In genomic region chr22:40635008-40635939, GRCh38 we compare ENCODE assay signal across 8 cellular contexts. TPM values are rescaled to one million over a fixed set of nuclear protein-coding genes. Genes with fewer than 3 reads are reported as not detected.
DNase-seq lines count a peak whose midpoint lies in the region; ATAC-seq and TF ChIP-seq lines count a peak whose summit lies in the region.

No MANE protein-coding gene starts in this region.

- peaks cover 3% of the 10 kb centered on the region for H3K27me3 Mint-ChIP-seq in WTC11 (ENCODE audit: low read depth)

- H3K4me1 ChIP-seq in heart left ventricle: peaks cover 0 to 57% (median 26%) of the 10 kb centered on the region in 12 donors
- peaks cover 0 to 47% (median 38%) of the 10 kb centered on the region in 4 donors for H3K4me1 ChIP-seq in sigmoid colon

- H3K27ac Mint-ChIP-seq in WTC11: no peak overlapping the region

- H3K36me3 ChIP-seq in heart left ventricle (no peaks in the 10 kb centered on the region), sigmoid colon (no peaks in the 10 kb centered on the region)

- POLR2A ChIA-PET in WTC11 (lab: Charles Lee): no interaction called here

- peak overlapping the region; percentile 80 for H3K4me3 ChIP-seq in GM12875 (ENCODE audit: low read depth, low read length)
- H3K4me3 ChIP-seq in heart left ventricle: peak overlapping the region; percentile 73 to 99 (median 92)
- peak overlapping the region; percentile 86 to 95 (median 90) for H3K4me3 ChIP-seq in sigmoid colon

- TF ChIP-seq POLR2A in heart left ventricle (IDR thresholded peaks at IDR 0.05) (no peak), sigmoid colon (IDR thresholded peaks at IDR 0.05) (no peak)

- ATAC-seq in WTC11 (no peak), heart left ventricle (no peak), GM19463 (IDR thresholded peaks at IDR 0.05; ENCODE audit: unreplicated experiment) (no peak), HG03159 (IDR thresholded peaks at IDR 0.05; ENCODE audit: unreplicated experiment) (no peak)

- no peak for TF ChIP-seq CTCF in GM12875 (IDR thresholded peaks at IDR 0.05; ENCODE audit: borderline replicate concordance, insufficient read depth, low read depth, low read length)
- no peak for TF ChIP-seq CTCF in WTC11 (IDR thresholded peaks at IDR 0.05)
- no peak for TF ChIP-seq CTCF in heart left ventricle (IDR thresholded peaks at IDR 0.05)
- TF ChIP-seq CTCF in sigmoid colon (IDR thresholded peaks at IDR 0.05): no peak

- H3K27me3 ChIP-seq in heart left ventricle (no peaks in the 10 kb centered on the region), sigmoid colon (no peaks in the 10 kb centered on the region)

- CTCF ChIA-PET in WTC11 (lab: Charles Lee): interaction anchor here (1.0 kb wide), 1 partner anchor 198 kb away, joined by 5 read pairs; no protein-coding TSS in a partner anchor

- no peak for TF ChIP-seq EP300 in sigmoid colon (IDR thresholded peaks at IDR 0.05)

- no peaks in the 10 kb centered on the region for H3K9me3 ChIP-seq in heart left ventricle
- no peaks in the 10 kb centered on the region for H3K9me3 ChIP-seq in sigmoid colon

- DNase-seq in WTC11 (ENCODE audit: low spot score) (no peak), heart left ventricle (peak in 2 of 5 donors; percentile 40 to 43), sigmoid colon (peak; percentile 78), GM19240 (ENCODE audit: insufficient read length, low spot score) (no peak)
- DNase-seq in stimulated activated naive CD4-positive, alpha-beta T cell treated with Interleukin-2 at 50 U/mL for 16 hours (lab: John Stamatoyannopoulos, UW): no peak

- 17 to 25% (median 22%) methylated on average over 21 of the region's 21 CpGs for WGBS in heart left ventricle, 4 donors
- 32 to 49% methylated on average over 21 of the region's 21 CpGs for WGBS in sigmoid colon, 2 donors

- intact Hi-C loops in heart left ventricle (cut with DNase I): loop anchor here in 3 of 10 donors (5.0 kb wide), 5 partner anchors 38 to 1103 kb away; partner anchors contain the start of gene RPS19BP1 (in 1 of the 3)
- intact Hi-C loops in sigmoid colon (cut with DNase I): loop anchor here (5.0 kb wide), 2 partner anchors 128 to 263 kb away; partner anchors contain the start of gene SGSM3

- H3K36me3 Mint-ChIP-seq in WTC11: no peaks in the 10 kb centered on the region

- H3K4me1 Mint-ChIP-seq in WTC11: peaks cover 19% of the 10 kb centered on the region

- H3K9me3 Mint-ChIP-seq in WTC11: no peaks in the 10 kb centered on the region

- H3K27ac ChIP-seq in heart left ventricle: peak overlapping the region; percentile 2 to 95 (median 90)
- H3K27ac ChIP-seq in sigmoid colon: peak overlapping the region; percentile 85 to 95 (median 92)

- peak overlapping the region; percentile 89 for H3K4me3 Mint-ChIP-seq in WTC11

TF ChIP-seq in WTC11, 78 proteins besides CTCF, POLR2A, EP300 and RAD21:
- no peak for TF ChIP-seq CDX4 (CRISPR knock-in tag; IDR thresholded peaks at IDR 0.05; ENCODE audit: borderline replicate concordance)
- no peak for TF ChIP-seq ZNF281 (CRISPR knock-in tag; IDR thresholded peaks at IDR 0.05)
- no peak for TF ChIP-seq ZSCAN18 (CRISPR knock-in tag; IDR thresholded peaks at IDR 0.05)
- TF ChIP-seq IRF1 (CRISPR knock-in tag; IDR thresholded peaks at IDR 0.05): no peak
- TF ChIP-seq ZBTB43 (CRISPR knock-in tag; IDR thresholded peaks at IDR 0.05): no peak
- no peak for TF ChIP-seq GRHL2 (CRISPR knock-in tag; IDR thresholded peaks at IDR 0.05; ENCODE audit: insufficient replicate concordance, severe bottlenecking)
- no peak for TF ChIP-seq TEAD4 (CRISPR knock-in tag; IDR thresholded peaks at IDR 0.05)
- no peak for TF ChIP-seq ZMAT4 (CRISPR knock-in tag; IDR thresholded peaks at IDR 0.05)
- no peak for TF ChIP-seq TP53 (CRISPR knock-in tag; IDR thresholded peaks at IDR 0.05)

RNA-seq across cellular contexts. Expression of gene MRTFA, which starts 1.2 kb away (rescaled TPM):
- total RNA-seq in WTC11 (2021): 39.7 to 49.8 TPM (median 48.4 TPM) in 3 replicates
- 10 to 100 TPM; 14.0 to 52.6 (median 28.4) TPM for total RNA-seq in heart left ventricle
- 10 to 100 TPM; 16.0 to 26.9 TPM for polyA plus RNA-seq in heart left ventricle
- 100 to 1,000 TPM in 1 of 4 donors, 10 to 100 TPM in 3; 19.6 to 104 (median 72.1) TPM for total RNA-seq in sigmoid colon
- 10 to 100 TPM; 10.8 to 29.2 (median 10.9) TPM for polyA plus RNA-seq in sigmoid colon

RNA-seq across cellular contexts. Expression of gene MCHR1, which starts 44.0 kb away (rescaled TPM):
- total RNA-seq in WTC11 (2021) (0.57 to 1.0 TPM (median 0.69 TPM) in 3 replicates), heart left ventricle (under 1 TPM in 5 of 9 donors, not detected in 4; 0.09 to 0.96 (median 0.45) TPM), sigmoid colon (under 1 TPM in 1 of 4 donors, not detected in 3; 0.28 TPM)
- polyA plus RNA-seq in heart left ventricle (under 1 TPM; 0.23 to 0.35 TPM), sigmoid colon (under 1 TPM in 2 of 3 donors, not detected in 1; 0.44 to 0.60 TPM)
